34 cellular contexts compared by ENCODE assay signal in genomic region chr18:68040198-68040597, GRCh38.
"Had no signal": no experiment of that assay in that cellular context is flagged by ENCODE, and none has a peak within 500 bp of the region (broad histone marks: within the 10 kb centered on the region; RNA-seq: fewer than 3 reads in every experiment).

No MANE protein-coding gene starts in this region.

- H3K36me3 ChIP-seq: MG63 had no signal

- DNase-seq: Karpas-422, Kasumi-1, MG63, MM.1S, MV-4-11, NCI-H1048, NCI-H1092, NCI-H1092 treated with DMSO at 0.1 percent for 48 hours, NCI-H1105, NCI-H1105 treated with DMSO at 0.1 percent for 48 hours, NCI-H1417, NCI-H1417 treated with DMSO at 0.1 percent for 48 hours, NCI-H1436, NCI-H1436 treated with DMSO at 0.1 percent for 48 hours, NCI-H146, NCI-H1694, NCI-H1694 treated with DMSO at 0.1 percent for 48 hours, NCI-H187, NCI-H187 treated with DMSO at 0.1 percent for 48 hours, NCI-H1930, NCI-H2029, NCI-H2029 treated with DMSO at 0.1 percent for 48 hours, NCI-H2081, NCI-H2081 treated with DMSO at 0.1 percent for 48 hours, NCI-H2107, NCI-H2171, NCI-H2171 treated with DMSO at 0.1 percent for 48 hours, NCI-H2227 treated with DMSO at 0.1 percent for 48 hours, NCI-H226, NCI-H345, NCI-H446, NCI-H446 treated with DMSO at 0.1 percent for 48 hours, NCI-H510A had no signal

- H3K27me3 ChIP-seq: MG63 had no signal

- H3K9me3 ChIP-seq: MG63 had no signal

- H3K9ac ChIP-seq: KMS-11 had no signal

- H3K4me2 ChIP-seq: KMS-11 had no signal

- H3K27ac ChIP-seq: KMS-11 had no signal

- H3K4me3 ChIP-seq: MG63 had no signal
